ENCODE assay signal across 34 cellular contexts in genomic region chr21:35602811-35603210, GRCh38.
"Had no signal": no experiment of that assay in that cellular context is flagged by ENCODE, and none has a peak within 500 bp of the region (broad histone marks: within the 10 kb centered on the region; RNA-seq: fewer than 3 reads in every experiment).

No MANE protein-coding gene starts in this region.

- H3K4me3 ChIP-seq: adrenal gland, ascending aorta, dorsolateral prefrontal cortex, esophagus muscularis mucosa, pancreas, psoas muscle, right atrium auricular region, spleen, thoracic aorta, vagina had no signal

- H3K4me1 Mint-ChIP-seq: central memory CD8-positive, alpha-beta T cell; mesothelial cell of epicardium; nephron had no signal

- FAIRE-seq: colon, endothelial cell of umbilical vein, frontal cortex, pancreas, TTC549 had no signal

- ATAC-seq: activated T-cell treated with anti-CD3 and anti-CD28 coated beads, Interleukin-2, amount 50 U/mL, for 4 hours; effector memory CD8-positive, alpha-beta T cell; left ventricle myocardium superior; psoas muscle had no signal

- H3K27me3 Mint-ChIP-seq: activated naive CD8-positive, alpha-beta T cell had no signal

- H3K4me1 ChIP-seq: adrenal gland, ascending aorta, esophagus muscularis mucosa, pancreas, psoas muscle, right atrium auricular region, spleen, vagina had no signal

- H3K9me3 ChIP-seq: adrenal gland, ascending aorta, esophagus muscularis mucosa, pancreas, psoas muscle, thoracic aorta, vagina had no signal

- H3K36me3 Mint-ChIP-seq: activated naive CD8-positive, alpha-beta T cell; mesothelial cell of epicardium; type B pancreatic cell had no signal

- H3K27me3 ChIP-seq: adrenal gland, ascending aorta, brain microvascular endothelial cell, pancreas, right atrium auricular region, spleen, vagina had no signal

- H3K4me3 Mint-ChIP-seq: activated naive CD8-positive, alpha-beta T cell; activated T-cell treated with anti-CD3 and anti-CD28 coated beads, Interleukin-2, amount 50 U/mL, for 4 hours; central memory CD8-positive, alpha-beta T cell; effector memory CD8-positive, alpha-beta T cell; mesothelial cell of epicardium; nephron; type B pancreatic cell had no signal

- H3K36me3 ChIP-seq: adrenal gland, ascending aorta, brain microvascular endothelial cell, esophagus muscularis mucosa, pancreas, right atrium auricular region, spleen, thoracic aorta, vagina, WERI-Rb-1 had no signal

- H3K9me3 Mint-ChIP-seq: activated T-helper 2 cell treated with anti-CD3 and anti-CD28 coated beads, Interferon-gamma antibody, Interleukin-2, Interleukin-4, amounts not matched to agents 10 μg/mL and 5 μg/mL and 100 μg/mL, durations not matched to agents 14 hours and 24 hours and 36 hours; central memory CD8-positive, alpha-beta T cell; effector memory CD8-positive, alpha-beta T cell; type B pancreatic cell had no signal

- DNase-seq: activated CD4-positive, alpha-beta T cell treated with anti-CD3 and anti-CD28 coated beads for 1 hour; activated CD4-positive, alpha-beta T cell treated with anti-CD3 and anti-CD28 coated beads, Interleukin-2, amount 50 U/mL, for 1 hour; activated CD8-positive, alpha-beta memory T cell treated with anti-CD3 and anti-CD28 coated beads for 24 hours; activated CD8-positive, alpha-beta memory T cell treated with anti-CD3 and anti-CD28 coated beads, Interleukin-2, amount 50 U/mL, for 4 hours; activated naive CD4-positive, alpha-beta T cell; activated T-cell treated with anti-CD3 and anti-CD28 coated beads, Interleukin-2, amount 50 U/mL, for 4 hours; adrenal gland; brain microvascular endothelial cell; dorsolateral prefrontal cortex; effector memory CD8-positive, alpha-beta T cell; hippocampal formation; mammary epithelial cell; psoas muscle; spleen; stimulated activated CD4-positive, alpha-beta T cell treated with anti-CD3 and anti-CD28 coated beads, Interleukin-4, amount 100 ng/mL, for 1 hour; stimulated activated naive CD4-positive, alpha-beta T cell treated with Interleukin-2 at 50 U/mL for 16 hours; WERI-Rb-1 had no signal

- H3K27ac Mint-ChIP-seq: activated naive CD8-positive, alpha-beta T cell; activated T-helper 2 cell treated with anti-CD3 and anti-CD28 coated beads, Interferon-gamma antibody, Interleukin-2, Interleukin-4, amounts not matched to agents 10 μg/mL and 5 μg/mL and 100 μg/mL, durations not matched to agents 14 hours and 24 hours and 36 hours; effector memory CD8-positive, alpha-beta T cell; mesothelial cell of epicardium; nephron; type B pancreatic cell had no signal

- H3K27ac ChIP-seq: adrenal gland, ascending aorta, brain microvascular endothelial cell, dorsolateral prefrontal cortex, esophagus muscularis mucosa, pancreas, psoas muscle, right atrium auricular region, spleen, thoracic aorta, vagina, WERI-Rb-1 had no signal
